Comparison of ENCODE assay signal across 1 cellular context in genomic region chr15:50431204-50431603, GRCh38.
TF ChIP-seq lines count a peak whose summit lies in the region.

No MANE protein-coding gene starts in this region.

TF ChIP-seq in IMR-90, 13 proteins besides CTCF, POLR2A, EP300 and RAD21:
- TF ChIP-seq USF2 (IDR thresholded peaks at IDR 0.05; ENCODE audit: low read depth, low read length) (no peak), RFX5 (IDR thresholded peaks at IDR 0.05; ENCODE audit: low read depth, low read length) (no peak), MAFK (IDR thresholded peaks at IDR 0.05; ENCODE audit: low read depth, low read length) (no peak), CEBPB (IDR thresholded peaks at IDR 0.05; ENCODE audit: low read depth, low read length) (no peak), SMC3 (IDR thresholded peaks at IDR 0.05; ENCODE audit: low read depth, low read length) (no peak), MAZ (IDR thresholded peaks at IDR 0.05; ENCODE audit: borderline replicate concordance, low read depth, low read length) (no peak), FOS (IDR thresholded peaks at IDR 0.05; ENCODE audit: low read depth, low read length) (no peak), RCOR1 (IDR thresholded peaks at IDR 0.05; ENCODE audit: insufficient replicate concordance, low read length) (no peak), BHLHE40 (IDR thresholded peaks at IDR 0.05; ENCODE audit: low read depth, low read length) (no peak), MXI1 (IDR thresholded peaks at IDR 0.05; ENCODE audit: borderline replicate concordance, low read depth, low read length) (no peak), CHD1 (IDR thresholded peaks at IDR 0.05; ENCODE audit: low read depth, low read length) (no peak), ELK1 (IDR thresholded peaks at IDR 0.05; ENCODE audit: borderline replicate concordance, low read depth, low read length) (no peak), NFE2L2 (IDR thresholded peaks at IDR 0.05; ENCODE audit: low read depth, low read length) (no peak)
